Comparison of ENCODE assay signal across 17 cellular contexts in the genomic region with DNA sequence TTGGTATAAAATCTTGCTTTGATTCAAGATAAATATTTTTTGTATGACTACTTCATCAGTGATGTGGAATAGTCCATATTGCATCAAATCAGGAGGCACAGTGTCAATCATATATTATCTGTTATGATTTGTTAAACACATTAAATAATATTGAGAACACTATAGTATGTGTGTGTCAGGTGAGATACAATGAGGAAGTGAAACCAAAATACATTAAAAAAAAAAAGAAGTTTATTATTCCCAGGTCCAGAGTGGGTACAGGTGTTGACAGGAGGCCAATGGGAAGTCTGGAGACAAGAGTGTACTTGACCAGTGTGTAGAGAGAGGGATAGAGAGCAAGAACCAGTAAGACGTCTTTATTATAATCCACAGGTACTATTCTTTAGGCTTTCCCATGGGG.
DNase-seq lines count a peak whose midpoint lies in the region; ATAC-seq, FAIRE-seq and TF ChIP-seq lines count a peak whose summit lies in the region.
"Had no signal": no experiment of that assay in that cellular context is flagged by ENCODE, and none has a peak within 500 bp of the region (broad histone marks: within the 10 kb centered on the region; RNA-seq: fewer than 3 reads in every experiment).

No MANE protein-coding gene starts in this region.

- H3K36me3 Mint-ChIP-seq in activated CD4-positive, alpha-beta memory T cell treated with anti-CD3 and anti-CD28 coated beads, Interleukin-2, amount 10 ng/mL, durations not matched to agents 7 days and 5 days (ENCODE audit: low read depth) = no peaks in the 10 kb centered on the region

- no peaks in the 10 kb centered on the region for H3K9me3 ChIP-seq in upper lobe of right lung
- H3K9me3 ChIP-seq: SK-N-SH had no signal

- no peak for TF ChIP-seq CTCF in upper lobe of right lung (IDR thresholded peaks at IDR 0.05)

- H3K27ac Mint-ChIP-seq in activated CD4-positive, alpha-beta memory T cell treated with anti-CD3 and anti-CD28 coated beads, Interleukin-2, amount 10 ng/mL, durations not matched to agents 7 days and 5 days = no peak overlapping the region
- H3K27ac Mint-ChIP-seq: IgD-negative memory B cell had no signal

- no peak overlapping the region for H3K4me3 ChIP-seq in upper lobe of right lung
- H3K4me3 ChIP-seq: BLaER1 treated with 17β-estradiol and CSF1 and Interleukin-3, amounts not matched to agents 10 nM and 100 nM had no signal

- intact Hi-C loops in upper lobe of right lung (cut with DNase I) = no loop called here

- peak; percentile 75 for DNase-seq in RPMI8226
- no peak for DNase-seq in activated CD4-positive, alpha-beta memory T cell treated with anti-CD3 and anti-CD28 coated beads, Interleukin-2, amount 10 ng/mL, durations not matched to agents 7 days and 5 days
- no peak for DNase-seq in glomerular visceral epithelial cell (ENCODE audit: extremely low spot score)
- no peak for DNase-seq in midbrain (lab: John Stamatoyannopoulos, UW)
- DNase-seq in upper lobe of right lung = no peak
- DNase-seq: 8988T, GOT3, NCI-H146, NCI-H2081 treated with DMSO at 0.1 percent for 48 hours, PC-3, Right ventricle myocardium superior, SK-N-SH had no signal

- H3K4me3 Mint-ChIP-seq in activated CD4-positive, alpha-beta memory T cell treated with anti-CD3 and anti-CD28 coated beads, Interleukin-2, amount 10 ng/mL, durations not matched to agents 7 days and 5 days = no peak overlapping the region
- H3K4me3 Mint-ChIP-seq: IgD-negative memory B cell had no signal

- CTCF ChIA-PET in activated CD4-positive, alpha-beta memory T cell treated with anti-CD3 and anti-CD28 coated beads, Interleukin-2, amount 10 ng/mL, durations not matched to agents 7 days and 5 days (lab: Charles Lee) = no interaction called here

- no peaks in the 10 kb centered on the region for H3K4me1 ChIP-seq in upper lobe of right lung

- H3K27ac ChIP-seq in upper lobe of right lung = no peak overlapping the region

- no peaks in the 10 kb centered on the region for H3K27me3 ChIP-seq in upper lobe of right lung
- H3K27me3 ChIP-seq: BLaER1 treated with 17β-estradiol and CSF1 and Interleukin-3, amounts not matched to agents 10 nM and 100 nM had no signal

- ATAC-seq in GM18867 (IDR thresholded peaks at IDR 0.05; ENCODE audit: unreplicated experiment) = peak; percentile 55
- peak; percentile 59 for ATAC-seq in HG02884 (IDR thresholded peaks at IDR 0.05; ENCODE audit: unreplicated experiment)
- ATAC-seq in upper lobe of right lung = no peak
- ATAC-seq: PC-3 had no signal

- POLR2A ChIA-PET in activated CD4-positive, alpha-beta memory T cell treated with anti-CD3 and anti-CD28 coated beads, Interleukin-2, amount 10 ng/mL, durations not matched to agents 7 days and 5 days (lab: Charles Lee) = no interaction called here

- FAIRE-seq in A204.1 (lab: Jason Lieb, UNC) = peak; percentile 53

- H3K36me3 ChIP-seq in upper lobe of right lung = no peaks in the 10 kb centered on the region

- H3K9me3 Mint-ChIP-seq in activated CD4-positive, alpha-beta memory T cell treated with anti-CD3 and anti-CD28 coated beads, Interleukin-2, amount 10 ng/mL, durations not matched to agents 7 days and 5 days = no peaks in the 10 kb centered on the region
- H3K9me3 Mint-ChIP-seq: IgD-negative memory B cell had no signal

- H3K27me3 Mint-ChIP-seq in activated CD4-positive, alpha-beta memory T cell treated with anti-CD3 and anti-CD28 coated beads, Interleukin-2, amount 10 ng/mL, durations not matched to agents 7 days and 5 days = no peaks in the 10 kb centered on the region
- H3K27me3 Mint-ChIP-seq: IgD-negative memory B cell had no signal

- H3K4me1 Mint-ChIP-seq in activated CD4-positive, alpha-beta memory T cell treated with anti-CD3 and anti-CD28 coated beads, Interleukin-2, amount 10 ng/mL, durations not matched to agents 7 days and 5 days = no peaks in the 10 kb centered on the region
